1 cellular context compared by ENCODE assay signal in the genomic region with DNA sequence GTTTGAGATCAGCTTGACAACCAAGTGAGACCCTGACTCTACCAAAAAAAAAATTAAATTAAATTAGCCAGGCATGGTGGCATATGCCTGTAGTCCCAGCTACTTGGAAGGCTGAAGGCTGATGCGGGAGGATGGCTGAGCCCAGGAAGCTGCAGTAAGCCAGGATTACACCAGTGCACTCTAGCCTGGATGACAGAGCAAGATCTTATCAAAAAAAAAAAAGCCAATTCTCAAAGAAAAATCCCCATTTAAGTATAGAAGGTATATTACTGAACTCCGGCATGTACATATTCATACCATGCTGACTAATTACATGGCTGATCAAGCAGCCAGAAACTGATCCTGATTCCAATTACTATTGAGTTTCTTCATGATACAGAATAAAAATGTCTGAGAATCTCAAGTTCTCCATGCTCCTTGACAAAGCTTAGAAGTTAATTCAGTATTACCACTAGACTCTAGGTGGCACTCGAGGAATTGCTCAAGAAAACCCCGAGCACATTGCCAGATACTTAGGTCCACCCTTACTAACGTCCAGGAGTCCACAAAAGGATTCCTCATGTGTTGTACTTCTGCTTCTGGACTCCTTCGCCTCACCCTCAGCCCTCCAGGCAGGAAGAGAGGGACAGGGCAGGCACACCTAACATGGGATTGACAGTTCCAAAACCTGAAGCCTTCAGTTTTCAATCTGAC.
A peak's percentile ranks its signal among the peaks of the same experiment; 100 is the strongest.
TF ChIP-seq lines count a peak whose summit lies in the region.

No MANE protein-coding gene starts in this region.

TF ChIP-seq in HEK293, 187 proteins besides CTCF, POLR2A, EP300 and RAD21 (continued from another document):
- TF ChIP-seq, protein P1, sequence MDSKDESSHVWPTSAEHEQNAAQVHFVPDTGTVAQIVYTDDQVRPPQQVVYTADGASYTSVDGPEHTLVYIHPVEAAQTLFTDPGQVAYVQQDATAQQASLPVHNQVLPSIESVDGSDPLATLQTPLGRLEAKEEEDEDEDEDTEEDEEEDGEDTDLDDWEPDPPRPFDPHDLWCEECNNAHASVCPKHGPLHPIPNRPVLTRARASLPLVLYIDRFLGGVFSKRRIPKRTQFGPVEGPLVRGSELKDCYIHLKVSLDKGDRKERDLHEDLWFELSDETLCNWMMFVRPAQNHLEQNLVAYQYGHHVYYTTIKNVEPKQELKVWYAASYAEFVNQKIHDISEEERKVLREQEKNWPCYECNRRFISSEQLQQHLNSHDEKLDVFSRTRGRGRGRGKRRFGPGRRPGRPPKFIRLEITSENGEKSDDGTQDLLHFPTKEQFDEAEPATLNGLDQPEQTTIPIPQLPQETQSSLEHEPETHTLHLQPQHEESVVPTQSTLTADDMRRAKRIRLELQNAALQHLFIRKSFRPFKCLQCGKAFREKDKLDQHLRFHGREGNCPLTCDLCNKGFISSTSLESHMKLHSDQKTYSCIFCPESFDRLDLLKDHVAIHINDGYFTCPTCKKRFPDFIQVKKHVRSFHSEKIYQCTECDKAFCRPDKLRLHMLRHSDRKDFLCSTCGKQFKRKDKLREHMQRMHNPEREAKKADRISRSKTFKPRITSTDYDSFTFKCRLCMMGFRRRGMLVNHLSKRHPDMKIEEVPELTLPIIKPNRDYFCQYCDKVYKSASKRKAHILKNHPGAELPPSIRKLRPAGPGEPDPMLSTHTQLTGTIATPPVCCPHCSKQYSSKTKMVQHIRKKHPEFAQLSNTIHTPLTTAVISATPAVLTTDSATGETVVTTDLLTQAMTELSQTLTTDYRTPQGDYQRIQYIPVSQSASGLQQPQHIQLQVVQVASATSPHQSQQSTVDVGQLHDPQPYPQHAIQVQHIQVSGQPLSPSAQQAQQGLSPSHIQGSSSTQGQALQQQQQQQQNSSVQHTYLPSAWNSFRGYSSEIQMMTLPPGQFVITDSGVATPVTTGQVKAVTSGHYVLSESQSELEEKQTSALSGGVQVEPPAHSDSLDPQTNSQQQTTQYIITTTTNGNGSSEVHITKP (tag by site-specific recombination; IDR thresholded peaks at IDR 0.05): peak; percentile 71
- peak; percentile 55; the same call in 1 of the 2 replicates for TF ChIP-seq ZSCAN30 (tag by site-specific recombination; IDR thresholded peaks at IDR 0.05)
